In genomic region chr10:86972613-86973380, GRCh38 we compare ENCODE assay signal across 13 cellular contexts. TPM values are rescaled to one million over a fixed set of nuclear protein-coding genes. Genes with fewer than 3 reads are reported as not detected.
DNase-seq lines count a peak whose midpoint lies in the region; ATAC-seq, FAIRE-seq and TF ChIP-seq lines count a peak whose summit lies in the region.
"Had no signal": no experiment of that assay in that cellular context is flagged by ENCODE, and none has a peak within 500 bp of the region (broad histone marks: within the 10 kb centered on the region; RNA-seq: fewer than 3 reads in every experiment).

No MANE protein-coding gene starts in this region.

- H3K9me3 ChIP-seq in A549, result no peaks in the 10 kb centered on the region
- no peaks in the 10 kb centered on the region for H3K9me3 ChIP-seq in endodermal cell (ENCODE audit: control insufficient read depth, low read length)
- H3K9me3 ChIP-seq in ovary, result no peaks in the 10 kb centered on the region

- H3K27me3 ChIP-seq in endodermal cell (ENCODE audit: control insufficient read depth, insufficient read depth, low read length, poor library complexity, severe bottlenecking) (peaks cover 32% of the 10 kb centered on the region), ovary (no peaks in the 10 kb centered on the region)

- no peaks in the 10 kb centered on the region for H3K9me3 Mint-ChIP-seq in endodermal cell

- no peak overlapping the region for H3K27ac Mint-ChIP-seq in endodermal cell

- H3K36me3 Mint-ChIP-seq in endodermal cell (ENCODE audit: low read depth), result no peaks in the 10 kb centered on the region

- no peak overlapping the region for H3K4me3 Mint-ChIP-seq in endodermal cell

- CTCF ChIA-PET in A549 (lab: Yijun Ruan, JAX), result no interaction called here

- H3K36me3 ChIP-seq in endodermal cell (ENCODE audit: control insufficient read depth, insufficient read depth, low read length) (no peaks in the 10 kb centered on the region), ovary (no peaks in the 10 kb centered on the region)
- H3K36me3 ChIP-seq: BLaER1 had no signal

- 94% methylated on average over 9 of the region's 11 CpGs for WGBS in A549 (ENCODE audit: missing lambda C conversion rate)
- 87% methylated on average over 7 to 11 of the region's 11 CpGs for WGBS in endodermal cell (ENCODE audit: insufficient coverage in 1 of 2, insufficient read length in 1 of 2), 2 experiments
- 93 to 96% (median 95%) methylated on average over 10 to 11 of the region's 11 CpGs for WGBS in ovary, 3 donors

- TF ChIP-seq EP300 in A549 (IDR thresholded peaks at IDR 0.05) (no peak), ovary (IDR thresholded peaks at IDR 0.05) (no peak)

- intact Hi-C loops in ovary (cut with DNase I), result loop anchor here in 2 of 4 donors (2.0 to 5.0 kb wide), 2 partner anchors 18 to 120 kb away; partner anchors contain the start of gene GLUD1 (in 1 of the 2)

- TF ChIP-seq RAD21 in A549 (conservative IDR thresholded peaks at IDR 0.05 in 1 of 2, IDR thresholded peaks at IDR 0.05 in 1 of 2), result no peak

- no peak overlapping the region for H3K9ac ChIP-seq in endodermal cell (ENCODE audit: extremely low read depth, low read length, poor library complexity, severe bottlenecking)
- H3K9ac ChIP-seq: BLaER1 had no signal

- H3K4me1 ChIP-seq in A549, result peaks cover 30% of the 10 kb centered on the region
- no peaks in the 10 kb centered on the region for H3K4me1 ChIP-seq in endodermal cell (ENCODE audit: control insufficient read depth, insufficient read depth, low read length)
- peaks cover 8% of the 10 kb centered on the region for H3K4me1 ChIP-seq in ovary (ENCODE audit: insufficient read depth)

- peaks cover 3% of the 10 kb centered on the region for H3K4me1 Mint-ChIP-seq in endodermal cell

- peaks cover 33% of the 10 kb centered on the region for H3K27me3 Mint-ChIP-seq in endodermal cell (ENCODE audit: insufficient read depth)

- no peak overlapping the region for H3K4me2 ChIP-seq in A549

- POLR2A ChIA-PET in A549 (lab: Yijun Ruan, JAX), result no interaction called here

- no peak overlapping the region for H3K4me3 ChIP-seq in A549
- H3K4me3 ChIP-seq in endodermal cell (ENCODE audit: low read length), result no peak overlapping the region
- H3K4me3 ChIP-seq in ovary, result no peak overlapping the region
- H3K4me3 ChIP-seq: BLaER1 had no signal

- TF ChIP-seq CTCF in A549 (IDR thresholded peaks at IDR 0.05), result no peak
- TF ChIP-seq CTCF in endodermal cell (conservative IDR thresholded peaks at IDR 0.05), result no peak
- TF ChIP-seq CTCF in ovary (IDR thresholded peaks at IDR 0.05), result no peak

- ATAC-seq in A549, result no peak
- no peak for ATAC-seq in HG03565 (IDR thresholded peaks at IDR 0.05; ENCODE audit: unreplicated experiment)
- no peak for ATAC-seq in GM21619 (IDR thresholded peaks at IDR 0.05; ENCODE audit: unreplicated experiment)
- ATAC-seq in GM18907 (IDR thresholded peaks at IDR 0.05; ENCODE audit: unreplicated experiment), result no peak

- TF ChIP-seq POLR2A in A549 (IDR thresholded peaks at IDR 0.05; ENCODE audit: low read length) (no peak), ovary (IDR thresholded peaks at IDR 0.05) (no peak)

- DNase-seq in A549 (ENCODE audit: low read depth in 1 of 2, low spot score in 1 of 2) (no peak), HTR-8/SVneo (ENCODE audit: insufficient read length, low spot score) (no peak), endodermal cell (peak; percentile 45), ovary (peak; percentile 29 to 49 (median 39)), mucosa of gallbladder (ENCODE audit: low spot score) (no peak)
- DNase-seq: NCI-H510A, SIG-M5 had no signal

- FAIRE-seq in A549 (lab: Jason Lieb, UNC) (no peak), HTR-8/SVneo (lab: Jason Lieb, UNC) (peak; percentile 16)
- FAIRE-seq: bronchial epithelial cell had no signal

- H3K27ac ChIP-seq in A549 (peak overlapping the region; percentile 0 to 96; a peak in 4 of 6 replicates), endodermal cell (ENCODE audit: low read depth, low read length) (no peak overlapping the region), ovary (peak overlapping the region; percentile 97 to 99)
- H3K27ac ChIP-seq: BLaER1 had no signal

TF ChIP-seq in A549, 52 proteins besides CTCF, POLR2A, EP300 and RAD21:
- TF ChIP-seq SMC3 (IDR thresholded peaks at IDR 0.05), result no peak
- TF ChIP-seq EHF (CRISPR knock-in tag; IDR thresholded peaks at IDR 0.05), result no peak
- TF ChIP-seq BCL3 (IDR thresholded peaks at IDR 0.05), result no peak

RNA-seq across cellular contexts. Expression of gene ADIRF, which starts 4.5 kb away (rescaled TPM):
- not detected in 2 replicates for polyA plus RNA-seq in A549 (2011; rRNA removed)
- not detected in 2 replicates for polyA plus RNA-seq in A549 (2012; cell fraction: cytosol; rRNA removed)
- polyA plus RNA-seq in A549 (2012; cell fraction: nucleus; rRNA removed), result not detected in 2 replicates
- polyA plus RNA-seq in A549 (2017; fragmentation: RNase III; extraction: RNeasy Plus Mini Kit Qiagen cat#74134 plus additional on column Dnase treatment), result not detected in 3 replicates
- not detected in 2 replicates for polyA minus RNA-seq in A549 (2011; rRNA and poly(A)+ RNA removed)
- total RNA-seq in endodermal cell, result under 1 TPM in 1 of 2 donors, not detected in 1; 0.53 TPM
- polyA plus RNA-seq in endodermal cell (2013, experiment 1 of 2), result 0.50 TPM
- 0.66 TPM for polyA plus RNA-seq in endodermal cell (2013, experiment 2 of 2)
- total RNA-seq in ovary, result 100 to 1,000 TPM; 154 to 451 (median 231) TPM
- 100 to 1,000 TPM in 1 of 2 donors, 10 to 100 TPM in 1; 57.4 to 528 TPM for polyA plus RNA-seq in ovary
- total RNA-seq in mucosa of gallbladder, result 25.4 TPM
- total RNA-seq: activated CD8-positive, alpha-beta memory T cell treated with anti-CD3 and anti-CD28 coated beads for 36 hours had no signal

RNA-seq across cellular contexts. Expression of gene SNCG, which starts 14.4 kb away (rescaled TPM):
- polyA plus RNA-seq in A549 (2011; rRNA removed) (14.0 and 17.9 TPM in 2 replicates), A549 (2017; fragmentation: RNase III; extraction: RNeasy Plus Mini Kit Qiagen cat#74134 plus additional on column Dnase treatment) (7.4 to 9.9 TPM (median 8.4 TPM) in 3 replicates), ovary (10 to 100 TPM; 13.7 to 41.9 TPM)
- polyA plus RNA-seq in A549 (2012; cell fraction: cytosol; rRNA removed), result 26.0 and 30.4 TPM in 2 replicates
- polyA plus RNA-seq in A549 (2012; cell fraction: nucleus; rRNA removed), result 17.8 and 19.6 TPM in 2 replicates
- 10.0 and 13.5 TPM in 2 replicates for polyA minus RNA-seq in A549 (2011; rRNA and poly(A)+ RNA removed)
- total RNA-seq in endodermal cell (1 to 10 TPM in 1 of 2 donors, under 1 TPM in 1; 0.60 to 2.7 TPM), ovary (10 to 100 TPM; 15.4 to 76.1 (median 43.6) TPM), mucosa of gallbladder (15.8 TPM)
- 14.7 TPM for polyA plus RNA-seq in endodermal cell (2013, experiment 1 of 2)
- 11.6 TPM for polyA plus RNA-seq in endodermal cell (2013, experiment 2 of 2)
- total RNA-seq: activated CD8-positive, alpha-beta memory T cell treated with anti-CD3 and anti-CD28 coated beads for 36 hours had no signal

RNA-seq across cellular contexts. Expression of gene MMRN2, which starts 15.4 kb away (rescaled TPM):
- 1.1 and 1.4 TPM in 2 replicates for polyA plus RNA-seq in A549 (2011; rRNA removed)
- 0.36 and 0.54 TPM in 2 replicates for polyA plus RNA-seq in A549 (2012; cell fraction: cytosol; rRNA removed)
- polyA plus RNA-seq in A549 (2012; cell fraction: nucleus; rRNA removed), result 0.67 and 0.81 TPM in 2 replicates
- polyA plus RNA-seq in A549 (2017; fragmentation: RNase III; extraction: RNeasy Plus Mini Kit Qiagen cat#74134 plus additional on column Dnase treatment), result 0.33 to 0.54 TPM (median 0.35 TPM) in 3 replicates
- 1.3 and 1.7 TPM in 2 replicates for polyA minus RNA-seq in A549 (2011; rRNA and poly(A)+ RNA removed)
- total RNA-seq in endodermal cell, result 1 to 10 TPM in 1 of 2 donors, under 1 TPM in 1; 1.00 to 1.3 TPM
- 0.75 TPM for polyA plus RNA-seq in endodermal cell (2013, experiment 1 of 2)
- 0.58 TPM for polyA plus RNA-seq in endodermal cell (2013, experiment 2 of 2)
- 10 to 100 TPM; 11.3 to 44.6 (median 18.5) TPM for total RNA-seq in ovary
- polyA plus RNA-seq in ovary, result 10 to 100 TPM; 21.2 to 29.9 TPM
- 17.4 TPM for total RNA-seq in mucosa of gallbladder
- total RNA-seq: activated CD8-positive, alpha-beta memory T cell treated with anti-CD3 and anti-CD28 coated beads for 36 hours had no signal

RNA-seq across cellular contexts. Expression of gene FAM25A, which starts 47.3 kb away (rescaled TPM):
- polyA plus RNA-seq in A549 (2011; rRNA removed) (not detected in 2 replicates), A549 (2017; fragmentation: RNase III; extraction: RNeasy Plus Mini Kit Qiagen cat#74134 plus additional on column Dnase treatment) (not detected in 3 replicates), ovary (not detected)
- 0.34 and 0.46 TPM in 2 replicates for polyA plus RNA-seq in A549 (2012; cell fraction: cytosol; rRNA removed)
- 0.62 TPM in 1 of 2 replicates, not detected in the other for polyA plus RNA-seq in A549 (2012; cell fraction: nucleus; rRNA removed)
- polyA minus RNA-seq in A549 (2011; rRNA and poly(A)+ RNA removed), result not detected in 2 replicates
- total RNA-seq in endodermal cell (not detected), ovary (not detected), mucosa of gallbladder (not detected)
- polyA plus RNA-seq in endodermal cell (2013, experiment 1 of 2), result not detected
- polyA plus RNA-seq in endodermal cell (2013, experiment 2 of 2), result not detected
- total RNA-seq: activated CD8-positive, alpha-beta memory T cell treated with anti-CD3 and anti-CD28 coated beads for 36 hours had no signal

Comparison
In these comparisons a context has a peak if more than half of its experiments do, and no peak if none do; other contexts are left out.
1. DNase-seq: peak in endodermal cell (single experiment) and ovary (5 of 5); none in A549 (0 of 2), HTR-8/SVneo (single experiment) and mucosa of gallbladder (single experiment).
2. RNA of gene ADIRF, which starts 4.5 kb away (total RNA-seq): 154 to 451 TPM in ovary and 25.4 TPM in mucosa of gallbladder (single experiment); 0.53 TPM in endodermal cell; every median in the first group is over 10 times any median in the second.